In genomic region chr14:59474172-59474571, GRCh38 we compare ENCODE assay signal across 18 cellular contexts. TPM values are rescaled to one million over a fixed set of nuclear protein-coding genes. Genes with fewer than 3 reads are reported as not detected.
DNase-seq lines count a peak whose midpoint lies in the region; ATAC-seq and TF ChIP-seq lines count a peak whose summit lies in the region.
"Had no signal": no experiment of that assay in that cellular context is flagged by ENCODE, and none has a peak within 500 bp of the region (broad histone marks: within the 10 kb centered on the region; RNA-seq: fewer than 3 reads in every experiment).

No MANE protein-coding gene starts in this region.

- POLR2A ChIA-PET in AG04450 (lab: Yijun Ruan, JAX): interaction anchor here (1.6 kb wide), 1 partner anchor 9 kb away, joined by 19 read pairs; the partner anchor contains the start of genes JKAMP and L3HYPDH

- peaks cover 18% of the 10 kb centered on the region for H3K79me1 ChIP-seq in mesenchymal stem cell (replicated peaks; ENCODE audit: low read length, poor library complexity, severe bottlenecking)

- no peak overlapping the region for H2AFZ ChIP-seq in mesenchymal stem cell (ENCODE audit: low read depth, low read length)
- H2AFZ ChIP-seq: parathyroid adenoma had no signal

- H3K4me1 ChIP-seq in mesenchymal stem cell (ENCODE audit: control insufficient read depth, insufficient read depth, low read depth, low read length): peaks cover 2% of the 10 kb centered on the region
- H3K4me1 ChIP-seq: parathyroid adenoma had no signal

- H3K14ac ChIP-seq in mesenchymal stem cell (ENCODE audit: low read length in 2 of 2): no peak overlapping the region

- peak overlapping the region; percentile 34 for H3K27ac ChIP-seq in AG04450 (ENCODE audit: low read depth, low read length)
- H3K27ac ChIP-seq in mesenchymal stem cell (ENCODE audit: low read length, poor library complexity, severe bottlenecking): peak overlapping the region; percentile 82
- H3K27ac ChIP-seq: parathyroid adenoma, transverse colon, WERI-Rb-1 had no signal

- H3K27me3 ChIP-seq in AG04450 (ENCODE audit: control insufficient read depth, insufficient read depth, low read length) (no peaks in the 10 kb centered on the region), mesenchymal stem cell (ENCODE audit: control insufficient read depth in 1 of 2, insufficient read depth in 1 of 2, low read length in 2 of 2) (no peaks in the 10 kb centered on the region)
- H3K27me3 ChIP-seq: transverse colon had no signal

- H2BK15ac ChIP-seq in mesenchymal stem cell (ENCODE audit: low read depth, poor library complexity, severe bottlenecking): no peak overlapping the region

- CTCF ChIA-PET in AG04450 (lab: Charles Lee): interaction anchor here (0.6 to 4.5 kb wide), 3 partner anchors 10 to 102 kb away, joined by 3 to 19 read pairs (median 3); partner anchors contain the start of genes JKAMP and L3HYPDH

- H3K18ac ChIP-seq in mesenchymal stem cell (ENCODE audit: low read depth in 1 of 2, low read length in 2 of 2): no peak overlapping the region

- peaks cover 12 to 95% of the 10 kb centered on the region in 2 experiments for H3K36me3 ChIP-seq in mesenchymal stem cell (ENCODE audit: control insufficient read depth in 1 of 2, insufficient read depth in 2 of 2, low read depth in 1 of 2, low read length in 2 of 2)

- H2BK12ac ChIP-seq in mesenchymal stem cell (ENCODE audit: low read length in 2 of 2): no peak overlapping the region

- DNase-seq in AG04450 (ENCODE audit: low read depth, low spot score): no peak
- DNase-seq in HT1080 (ENCODE audit: low read depth): peak; percentile 58
- DNase-seq in astrocyte of the hippocampus (ENCODE audit: low read depth, low spot score): peak; percentile 86
- DNase-seq in mesenchymal stem cell: no peak
- DNase-seq in KG1 (lab: John Stamatoyannopoulos, UW): no peak
- DNase-seq in occipital lobe (lab: John Stamatoyannopoulos, UW): no peak
- no peak for DNase-seq in NCI-H2029 (lab: John Stamatoyannopoulos, UW)
- DNase-seq: activated CD8-positive, alpha-beta T cell treated with anti-CD3 and anti-CD28 coated beads for 36 hours; cerebellar nuclear complex; NCI-H1048; NCI-H2107; NCI-H748 treated with DMSO at 0.1 percent for 48 hours; RPMI8226; stimulated activated CD4-positive, alpha-beta T cell treated with anti-CD3 and anti-CD28 coated beads, Interleukin-12 subunit alpha, Interleukin-12 subunit beta, amount 100 ng/mL, for 4 hours; transverse colon; WERI-Rb-1 had no signal

- no peak overlapping the region for H4K8ac ChIP-seq in mesenchymal stem cell (ENCODE audit: low read length)

- H3K9ac ChIP-seq in mesenchymal stem cell (ENCODE audit: low read length): no peak overlapping the region
- H3K9ac ChIP-seq: parathyroid adenoma had no signal

- no peak for TF ChIP-seq CTCF in AG04450 (IDR thresholded peaks at IDR 0.05; ENCODE audit: low read depth, low read length)

- H2BK5ac ChIP-seq in mesenchymal stem cell (ENCODE audit: low read depth, low read length, poor library complexity, severe bottlenecking): peak overlapping the region; percentile 79

- H3K4me2 ChIP-seq in mesenchymal stem cell (ENCODE audit: low read length, poor library complexity, severe bottlenecking): no peak overlapping the region

- no peak for ATAC-seq in HG03280 (IDR thresholded peaks at IDR 0.05; ENCODE audit: unreplicated experiment)
- ATAC-seq: activated CD8-positive, alpha-beta T cell treated with anti-CD3 and anti-CD28 coated beads for 36 hours had no signal

- H3K23ac ChIP-seq in mesenchymal stem cell (ENCODE audit: low read length in 2 of 2): no peak overlapping the region

- no peak overlapping the region for H2BK120ac ChIP-seq in mesenchymal stem cell (ENCODE audit: low read depth, low read length)

- no peak overlapping the region for H4K91ac ChIP-seq in mesenchymal stem cell (ENCODE audit: low read length)

- H2AK5ac ChIP-seq in mesenchymal stem cell (ENCODE audit: low read length, severe bottlenecking): peak overlapping the region; percentile 54

- H3K4me3 ChIP-seq in AG04450 (ENCODE audit: low read depth, low read length): no peak overlapping the region
- no peak overlapping the region for H3K4me3 ChIP-seq in mesenchymal stem cell (ENCODE audit: insufficient read depth in 1 of 2, low read depth in 1 of 2, low read length in 2 of 2)
- H3K4me3 ChIP-seq: transverse colon had no signal

- no peak overlapping the region for H3K4ac ChIP-seq in mesenchymal stem cell (ENCODE audit: low read depth in 1 of 2, low read length in 2 of 2)

- WGBS in mesenchymal stem cell: 29% methylated on average over 1 of the region's 1 CpG

- H3K9me3 ChIP-seq in AG04450 (ENCODE audit: control insufficient read depth, insufficient read depth, low read length): no peaks in the 10 kb centered on the region
- H3K9me3 ChIP-seq in mesenchymal stem cell (ENCODE audit: control insufficient read depth, low read length): no peaks in the 10 kb centered on the region
- H3K9me3 ChIP-seq: transverse colon had no signal

RNA-seq across cellular contexts. Expression of gene GPR135, which starts 9.0 kb away (rescaled TPM):
- 1.7 and 2.4 TPM in 2 replicates for polyA plus RNA-seq in AG04450 (2011; rRNA removed)
- 2.7 and 4.5 TPM in 2 replicates for polyA minus RNA-seq in AG04450 (2011; rRNA and poly(A)+ RNA removed)
- total RNA-seq in HT1080 (2014; rRNA removed; shearing (Covaris generic)): 0.84 and 1.0 TPM in 2 replicates
- 0.37 and 0.38 TPM in 2 replicates for polyA plus RNA-seq in HT1080 (2015; cell fraction: cytosol; rRNA removed)
- polyA plus RNA-seq in HT1080 (2015; cell fraction: nucleus; rRNA removed): 6.1 and 9.6 TPM in 2 replicates
- polyA plus RNA-seq in mesenchymal stem cell (2013, experiment 1 of 2): 0.70 TPM
- polyA plus RNA-seq in mesenchymal stem cell (2013, experiment 2 of 2): 0.75 TPM
- total RNA-seq in occipital lobe: 5.9 TPM

RNA-seq across cellular contexts. Expression of gene L3HYPDH, which starts 10.0 kb away (rescaled TPM):
- polyA plus RNA-seq in AG04450 (2011; rRNA removed): 49.8 and 67.3 TPM in 2 replicates
- 31.4 and 49.3 TPM in 2 replicates for polyA minus RNA-seq in AG04450 (2011; rRNA and poly(A)+ RNA removed)
- total RNA-seq in HT1080 (2014; rRNA removed; shearing (Covaris generic)): 39.9 and 41.6 TPM in 2 replicates
- polyA plus RNA-seq in HT1080 (2015; cell fraction: cytosol; rRNA removed): 43.8 and 44.5 TPM in 2 replicates
- polyA plus RNA-seq in HT1080 (2015; cell fraction: nucleus; rRNA removed): 219 and 249 TPM in 2 replicates
- 26.1 TPM for polyA plus RNA-seq in mesenchymal stem cell (2013, experiment 1 of 2)
- polyA plus RNA-seq in mesenchymal stem cell (2013, experiment 2 of 2): 27.1 TPM
- total RNA-seq in occipital lobe: 30.1 TPM

RNA-seq across cellular contexts. Expression of gene JKAMP, which starts 10.1 kb away (rescaled TPM):
- 162 and 208 TPM in 2 replicates for polyA plus RNA-seq in AG04450 (2011; rRNA removed)
- polyA minus RNA-seq in AG04450 (2011; rRNA and poly(A)+ RNA removed): 48.7 and 87.7 TPM in 2 replicates
- total RNA-seq in HT1080 (2014; rRNA removed; shearing (Covaris generic)): 54.4 and 77.1 TPM in 2 replicates
- 77.5 and 91.6 TPM in 2 replicates for polyA plus RNA-seq in HT1080 (2015; cell fraction: cytosol; rRNA removed)
- 123 and 165 TPM in 2 replicates for polyA plus RNA-seq in HT1080 (2015; cell fraction: nucleus; rRNA removed)
- polyA plus RNA-seq in mesenchymal stem cell (2013, experiment 1 of 2): 87.8 TPM
- 90.0 TPM for polyA plus RNA-seq in mesenchymal stem cell (2013, experiment 2 of 2)
- 73.3 TPM for total RNA-seq in occipital lobe

Comparison
In these comparisons a context has a peak if more than half of its experiments do, and no peak if none do; other contexts are left out.
1. DNase-seq: peak in HT1080 (single experiment) and astrocyte of the hippocampus (single experiment); none in AG04450 (single experiment), mesenchymal stem cell (single experiment), KG1 (single experiment), occipital lobe (single experiment) and NCI-H2029 (single experiment).